Comparison of ENCODE assay signal across 1 cellular context in the genomic region with DNA sequence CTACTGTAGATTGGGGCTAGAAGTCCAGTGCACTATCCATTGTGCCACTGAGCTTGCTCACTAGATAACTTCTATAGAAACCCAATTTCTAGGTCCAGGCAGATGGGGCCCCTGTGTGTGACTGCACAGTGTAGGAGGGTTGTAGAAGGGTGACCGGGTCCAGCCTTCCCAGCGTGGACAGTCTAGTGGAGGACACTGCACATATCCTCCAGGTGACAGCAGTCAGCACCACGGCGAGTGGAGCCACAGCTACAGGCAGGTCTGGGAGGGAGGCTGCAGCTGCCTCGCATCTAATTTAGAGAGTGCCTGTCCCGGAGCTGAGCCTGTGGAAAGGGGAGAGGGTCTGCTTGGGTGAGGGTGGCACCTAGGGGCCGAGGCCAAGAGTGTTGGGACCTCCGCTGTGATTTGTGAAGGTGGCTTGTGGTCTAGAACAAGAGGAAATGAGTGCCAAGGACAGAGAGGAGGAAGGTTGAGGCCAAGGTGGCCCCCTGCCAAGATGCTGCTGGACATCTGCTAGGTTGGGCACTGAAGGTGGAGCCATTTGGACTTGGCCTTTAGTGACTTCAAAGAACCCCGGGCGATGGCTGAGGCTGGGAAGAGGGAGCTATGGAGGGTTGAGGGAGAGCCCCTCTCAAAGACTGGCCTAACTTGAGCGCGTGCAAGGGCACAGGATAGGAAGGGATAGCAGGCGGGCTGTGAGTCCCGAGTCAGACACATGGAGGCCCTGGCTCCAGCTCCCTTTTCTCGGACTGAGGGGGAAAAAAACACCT.
TF ChIP-seq lines count a peak whose summit lies in the region.

No MANE protein-coding gene starts in this region.

TF ChIP-seq in GM23338, 12 proteins besides CTCF, POLR2A, EP300 and RAD21 (continued from another document):
- TF ChIP-seq, protein P1, sequence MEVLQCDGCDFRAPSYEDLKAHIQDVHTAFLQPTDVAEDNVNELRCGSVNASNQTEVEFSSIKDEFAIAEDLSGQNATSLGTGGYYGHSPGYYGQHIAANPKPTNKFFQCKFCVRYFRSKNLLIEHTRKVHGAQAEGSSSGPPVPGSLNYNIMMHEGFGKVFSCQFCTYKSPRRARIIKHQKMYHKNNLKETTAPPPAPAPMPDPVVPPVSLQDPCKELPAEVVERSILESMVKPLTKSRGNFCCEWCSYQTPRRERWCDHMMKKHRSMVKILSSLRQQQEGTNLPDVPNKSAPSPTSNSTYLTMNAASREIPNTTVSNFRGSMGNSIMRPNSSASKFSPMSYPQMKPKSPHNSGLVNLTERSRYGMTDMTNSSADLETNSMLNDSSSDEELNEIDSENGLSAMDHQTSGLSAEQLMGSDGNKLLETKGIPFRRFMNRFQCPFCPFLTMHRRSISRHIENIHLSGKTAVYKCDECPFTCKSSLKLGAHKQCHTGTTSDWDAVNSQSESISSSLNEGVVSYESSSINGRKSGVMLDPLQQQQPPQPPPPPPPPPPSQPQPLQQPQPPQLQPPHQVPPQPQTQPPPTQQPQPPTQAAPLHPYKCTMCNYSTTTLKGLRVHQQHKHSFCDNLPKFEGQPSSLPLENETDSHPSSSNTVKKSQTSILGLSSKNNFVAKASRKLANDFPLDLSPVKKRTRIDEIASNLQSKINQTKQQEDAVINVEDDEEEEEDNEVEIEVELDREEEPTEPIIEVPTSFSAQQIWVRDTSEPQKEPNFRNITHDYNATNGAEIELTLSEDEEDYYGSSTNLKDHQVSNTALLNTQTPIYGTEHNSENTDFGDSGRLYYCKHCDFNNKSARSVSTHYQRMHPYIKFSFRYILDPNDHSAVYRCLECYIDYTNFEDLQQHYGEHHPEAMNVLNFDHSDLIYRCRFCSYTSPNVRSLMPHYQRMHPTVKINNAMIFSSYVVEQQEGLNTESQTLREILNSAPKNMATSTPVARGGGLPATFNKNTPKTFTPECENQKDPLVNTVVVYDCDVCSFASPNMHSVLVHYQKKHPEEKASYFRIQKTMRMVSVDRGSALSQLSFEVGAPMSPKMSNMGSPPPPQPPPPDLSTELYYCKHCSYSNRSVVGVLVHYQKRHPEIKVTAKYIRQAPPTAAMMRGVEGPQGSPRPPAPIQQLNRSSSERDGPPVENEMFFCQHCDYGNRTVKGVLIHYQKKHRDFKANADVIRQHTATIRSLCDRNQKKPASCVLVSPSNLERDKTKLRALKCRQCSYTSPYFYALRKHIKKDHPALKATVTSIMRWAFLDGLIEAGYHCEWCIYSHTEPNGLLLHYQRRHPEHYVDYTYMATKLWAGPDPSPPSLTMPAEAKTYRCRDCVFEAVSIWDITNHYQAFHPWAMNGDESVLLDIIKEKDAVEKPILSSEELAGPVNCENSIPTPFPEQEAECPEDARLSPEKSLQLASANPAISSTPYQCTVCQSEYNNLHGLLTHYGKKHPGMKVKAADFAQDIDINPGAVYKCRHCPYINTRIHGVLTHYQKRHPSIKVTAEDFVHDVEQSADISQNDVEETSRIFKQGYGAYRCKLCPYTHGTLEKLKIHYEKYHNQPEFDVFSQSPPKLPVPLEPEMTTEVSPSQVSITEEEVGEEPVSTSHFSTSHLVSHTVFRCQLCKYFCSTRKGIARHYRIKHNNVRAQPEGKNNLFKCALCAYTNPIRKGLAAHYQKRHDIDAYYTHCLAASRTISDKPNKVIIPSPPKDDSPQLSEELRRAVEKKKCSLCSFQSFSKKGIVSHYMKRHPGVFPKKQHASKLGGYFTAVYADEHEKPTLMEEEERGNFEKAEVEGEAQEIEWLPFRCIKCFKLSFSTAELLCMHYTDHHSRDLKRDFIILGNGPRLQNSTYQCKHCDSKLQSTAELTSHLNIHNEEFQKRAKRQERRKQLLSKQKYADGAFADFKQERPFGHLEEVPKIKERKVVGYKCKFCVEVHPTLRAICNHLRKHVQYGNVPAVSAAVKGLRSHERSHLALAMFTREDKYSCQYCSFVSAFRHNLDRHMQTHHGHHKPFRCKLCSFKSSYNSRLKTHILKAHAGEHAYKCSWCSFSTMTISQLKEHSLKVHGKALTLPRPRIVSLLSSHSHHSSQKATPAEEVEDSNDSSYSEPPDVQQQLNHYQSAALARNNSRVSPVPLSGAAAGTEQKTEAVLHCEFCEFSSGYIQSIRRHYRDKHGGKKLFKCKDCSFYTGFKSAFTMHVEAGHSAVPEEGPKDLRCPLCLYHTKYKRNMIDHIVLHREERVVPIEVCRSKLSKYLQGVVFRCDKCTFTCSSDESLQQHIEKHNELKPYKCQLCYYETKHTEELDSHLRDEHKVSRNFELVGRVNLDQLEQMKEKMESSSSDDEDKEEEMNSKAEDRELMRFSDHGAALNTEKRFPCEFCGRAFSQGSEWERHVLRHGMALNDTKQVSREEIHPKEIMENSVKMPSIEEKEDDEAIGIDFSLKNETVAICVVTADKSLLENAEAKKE (CRISPR knock-in tag; IDR thresholded peaks at IDR 0.05) = no peak
- TF ChIP-seq JUNB (IDR thresholded peaks at IDR 0.05; ENCODE audit: unreplicated experiment) (no peak), CREB1 (CRISPR knock-in tag; IDR thresholded peaks at IDR 0.05; ENCODE audit: low read depth) (no peak), ZNF114 (CRISPR knock-in tag; IDR thresholded peaks at IDR 0.05) (no peak), POLR2AphosphoS5 (IDR thresholded peaks at IDR 0.05; ENCODE audit: low read depth) (no peak)
- TF ChIP-seq, protein P2, sequence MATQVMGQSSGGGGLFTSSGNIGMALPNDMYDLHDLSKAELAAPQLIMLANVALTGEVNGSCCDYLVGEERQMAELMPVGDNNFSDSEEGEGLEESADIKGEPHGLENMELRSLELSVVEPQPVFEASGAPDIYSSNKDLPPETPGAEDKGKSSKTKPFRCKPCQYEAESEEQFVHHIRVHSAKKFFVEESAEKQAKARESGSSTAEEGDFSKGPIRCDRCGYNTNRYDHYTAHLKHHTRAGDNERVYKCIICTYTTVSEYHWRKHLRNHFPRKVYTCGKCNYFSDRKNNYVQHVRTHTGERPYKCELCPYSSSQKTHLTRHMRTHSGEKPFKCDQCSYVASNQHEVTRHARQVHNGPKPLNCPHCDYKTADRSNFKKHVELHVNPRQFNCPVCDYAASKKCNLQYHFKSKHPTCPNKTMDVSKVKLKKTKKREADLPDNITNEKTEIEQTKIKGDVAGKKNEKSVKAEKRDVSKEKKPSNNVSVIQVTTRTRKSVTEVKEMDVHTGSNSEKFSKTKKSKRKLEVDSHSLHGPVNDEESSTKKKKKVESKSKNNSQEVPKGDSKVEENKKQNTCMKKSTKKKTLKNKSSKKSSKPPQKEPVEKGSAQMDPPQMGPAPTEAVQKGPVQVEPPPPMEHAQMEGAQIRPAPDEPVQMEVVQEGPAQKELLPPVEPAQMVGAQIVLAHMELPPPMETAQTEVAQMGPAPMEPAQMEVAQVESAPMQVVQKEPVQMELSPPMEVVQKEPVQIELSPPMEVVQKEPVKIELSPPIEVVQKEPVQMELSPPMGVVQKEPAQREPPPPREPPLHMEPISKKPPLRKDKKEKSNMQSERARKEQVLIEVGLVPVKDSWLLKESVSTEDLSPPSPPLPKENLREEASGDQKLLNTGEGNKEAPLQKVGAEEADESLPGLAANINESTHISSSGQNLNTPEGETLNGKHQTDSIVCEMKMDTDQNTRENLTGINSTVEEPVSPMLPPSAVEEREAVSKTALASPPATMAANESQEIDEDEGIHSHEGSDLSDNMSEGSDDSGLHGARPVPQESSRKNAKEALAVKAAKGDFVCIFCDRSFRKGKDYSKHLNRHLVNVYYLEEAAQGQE (IDR thresholded peaks at IDR 0.05; ENCODE audit: unreplicated experiment) = no peak
- TF ChIP-seq, protein P3, sequence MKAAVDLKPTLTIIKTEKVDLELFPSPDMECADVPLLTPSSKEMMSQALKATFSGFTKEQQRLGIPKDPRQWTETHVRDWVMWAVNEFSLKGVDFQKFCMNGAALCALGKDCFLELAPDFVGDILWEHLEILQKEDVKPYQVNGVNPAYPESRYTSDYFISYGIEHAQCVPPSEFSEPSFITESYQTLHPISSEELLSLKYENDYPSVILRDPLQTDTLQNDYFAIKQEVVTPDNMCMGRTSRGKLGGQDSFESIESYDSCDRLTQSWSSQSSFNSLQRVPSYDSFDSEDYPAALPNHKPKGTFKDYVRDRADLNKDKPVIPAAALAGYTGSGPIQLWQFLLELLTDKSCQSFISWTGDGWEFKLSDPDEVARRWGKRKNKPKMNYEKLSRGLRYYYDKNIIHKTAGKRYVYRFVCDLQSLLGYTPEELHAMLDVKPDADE (IDR thresholded peaks at IDR 0.05) = no peak
